In genomic region chr18:46421973-46422551, GRCh38 we compare ENCODE assay signal across 1 cellular context.
TF ChIP-seq lines count a peak whose summit lies in the region.

No MANE protein-coding gene starts in this region.

TF ChIP-seq in K562, 482 proteins besides CTCF, POLR2A, EP300 and RAD21 (continued from another document):
- no peak for TF ChIP-seq KLF13 (tag; IDR thresholded peaks at IDR 0.05; ENCODE audit: borderline replicate concordance, low read depth)
- TF ChIP-seq SLC30A9 (CRISPR knock-in tag; IDR thresholded peaks at IDR 0.05): no peak
- TF ChIP-seq SAP30 (IDR thresholded peaks at IDR 0.05; ENCODE audit: borderline replicate concordance, insufficient read depth, low read depth, low read length, poor library complexity, severe bottlenecking): no peak
- no peak for TF ChIP-seq NCOR1 (IDR thresholded peaks at IDR 0.05)
- TF ChIP-seq, protein P1, sequence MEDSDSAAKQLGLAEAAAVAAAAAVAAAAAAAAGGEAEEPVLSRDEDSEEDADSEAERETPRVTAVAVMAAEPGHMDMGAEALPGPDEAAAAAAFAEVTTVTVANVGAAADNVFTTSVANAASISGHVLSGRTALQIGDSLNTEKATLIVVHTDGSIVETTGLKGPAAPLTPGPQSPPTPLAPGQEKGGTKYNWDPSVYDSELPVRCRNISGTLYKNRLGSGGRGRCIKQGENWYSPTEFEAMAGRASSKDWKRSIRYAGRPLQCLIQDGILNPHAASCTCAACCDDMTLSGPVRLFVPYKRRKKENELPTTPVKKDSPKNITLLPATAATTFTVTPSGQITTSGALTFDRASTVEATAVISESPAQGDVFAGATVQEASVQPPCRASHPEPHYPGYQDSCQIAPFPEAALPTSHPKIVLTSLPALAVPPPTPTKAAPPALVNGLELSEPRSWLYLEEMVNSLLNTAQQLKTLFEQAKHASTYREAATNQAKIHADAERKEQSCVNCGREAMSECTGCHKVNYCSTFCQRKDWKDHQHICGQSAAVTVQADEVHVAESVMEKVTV (CRISPR knock-in tag; IDR thresholded peaks at IDR 0.05): no peak
- 0 out of 2 replicates have a peak, but pooled peaks have one; percentile 64 for TF ChIP-seq ZNF830 (CRISPR knock-in tag; IDR thresholded peaks at IDR 0.05)
- no peak for TF ChIP-seq KDM2B (CRISPR knock-in tag; IDR thresholded peaks at IDR 0.05)
- TF ChIP-seq ZNF764 (CRISPR knock-in tag; IDR thresholded peaks at IDR 0.05; ENCODE audit: low read depth): no peak
- TF ChIP-seq RBBP5 (IDR thresholded peaks at IDR 0.05; ENCODE audit: borderline replicate concordance, insufficient read depth, low read length, poor library complexity, severe bottlenecking): no peak
- TF ChIP-seq SMARCA5 (IDR thresholded peaks at IDR 0.05): no peak
- TF ChIP-seq NFRKB (IDR thresholded peaks at IDR 0.05; ENCODE audit: low read depth): peak; percentile 67; the same call in 1 of the 2 replicates
- TF ChIP-seq, protein P2, sequence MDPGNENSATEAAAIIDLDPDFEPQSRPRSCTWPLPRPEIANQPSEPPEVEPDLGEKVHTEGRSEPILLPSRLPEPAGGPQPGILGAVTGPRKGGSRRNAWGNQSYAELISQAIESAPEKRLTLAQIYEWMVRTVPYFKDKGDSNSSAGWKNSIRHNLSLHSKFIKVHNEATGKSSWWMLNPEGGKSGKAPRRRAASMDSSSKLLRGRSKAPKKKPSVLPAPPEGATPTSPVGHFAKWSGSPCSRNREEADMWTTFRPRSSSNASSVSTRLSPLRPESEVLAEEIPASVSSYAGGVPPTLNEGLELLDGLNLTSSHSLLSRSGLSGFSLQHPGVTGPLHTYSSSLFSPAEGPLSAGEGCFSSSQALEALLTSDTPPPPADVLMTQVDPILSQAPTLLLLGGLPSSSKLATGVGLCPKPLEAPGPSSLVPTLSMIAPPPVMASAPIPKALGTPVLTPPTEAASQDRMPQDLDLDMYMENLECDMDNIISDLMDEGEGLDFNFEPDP (CRISPR knock-in tag; IDR thresholded peaks at IDR 0.05): no peak
- TF ChIP-seq ZC3H8 (IDR thresholded peaks at IDR 0.05): no peak
- no peak for TF ChIP-seq HNRNPLL (IDR thresholded peaks at IDR 0.05; ENCODE audit: low read depth, low read length, poor library complexity, severe bottlenecking)
- no peak for TF ChIP-seq GABPB2 (CRISPR knock-in tag; conservative IDR thresholded peaks at IDR 0.05)
- no peak for TF ChIP-seq MYC (IDR thresholded peaks at IDR 0.05; ENCODE audit: low read depth, low read length)
- TF ChIP-seq MYC (CRISPR knock-in tag; IDR thresholded peaks at IDR 0.05; ENCODE audit: borderline replicate concordance, low read depth): no peak
- TF ChIP-seq, protein P3, sequence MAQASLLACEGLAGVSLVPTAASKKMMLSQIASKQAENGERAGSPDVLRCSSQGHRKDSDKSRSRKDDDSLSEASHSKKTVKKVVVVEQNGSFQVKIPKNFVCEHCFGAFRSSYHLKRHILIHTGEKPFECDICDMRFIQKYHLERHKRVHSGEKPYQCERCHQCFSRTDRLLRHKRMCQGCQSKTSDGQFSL (CRISPR knock-in tag; IDR thresholded peaks at IDR 0.05): no peak
- TF ChIP-seq, protein P3 (tag; IDR thresholded peaks at IDR 0.05): peak in 1 of 2 experiments; percentile 56; a peak in 1 of 4 replicates
- TF ChIP-seq FOS (IDR thresholded peaks at IDR 0.05; ENCODE audit: extremely low read depth, insufficient read length): no peak
- TF ChIP-seq, protein P4, sequence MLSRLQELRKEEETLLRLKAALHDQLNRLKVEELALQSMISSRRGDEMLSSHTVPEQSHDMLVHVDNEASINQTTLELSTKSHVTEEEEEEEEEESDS (CRISPR knock-in tag; IDR thresholded peaks at IDR 0.05): no peak
- TF ChIP-seq HNRNPK (IDR thresholded peaks at IDR 0.05; ENCODE audit: low read depth, low read length, poor library complexity, severe bottlenecking): no peak
